ENCODE assay signal across 22 cellular contexts in the genomic region with DNA sequence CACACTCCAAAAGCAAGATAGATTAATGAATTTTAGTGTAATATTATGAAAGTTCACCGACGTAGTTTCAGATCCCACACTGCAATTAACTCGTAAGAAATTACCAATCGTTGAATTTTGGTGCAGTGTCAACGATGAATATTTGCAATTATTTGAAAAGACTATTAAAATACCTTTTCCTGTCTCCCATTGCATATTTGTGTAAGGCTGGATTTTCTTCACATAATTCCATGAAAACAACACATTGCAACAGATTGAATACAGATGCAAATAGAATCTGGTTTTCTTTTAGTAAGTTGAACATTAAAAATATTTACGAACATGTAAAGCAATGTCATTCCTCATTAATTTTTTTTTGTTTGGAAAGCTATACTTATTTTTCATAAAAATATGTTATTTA. TPM values are rescaled to one million over a fixed set of nuclear protein-coding genes. Genes with fewer than 3 reads are reported as not detected.
DNase-seq lines count a peak whose midpoint lies in the region; ATAC-seq, FAIRE-seq and TF ChIP-seq lines count a peak whose summit lies in the region.
"Had no signal": no experiment of that assay in that cellular context is flagged by ENCODE, and none has a peak within 500 bp of the region (broad histone marks: within the 10 kb centered on the region; RNA-seq: fewer than 3 reads in every experiment).

No MANE protein-coding gene starts in this region.

- ATAC-seq in pancreas (no peak), upper lobe of left lung (ENCODE audit: low FRiP score in 2 of 2) (no peak)
- ATAC-seq: CD8-positive, alpha-beta T cell; HCT116; SK-N-SH treated with all-trans-retinoic acid at 6 μM for 48 hours had no signal

- no peak for DNase-seq in adipocyte (ENCODE audit: low read depth)
- DNase-seq in fibroblast of villous mesenchyme (ENCODE audit: low read depth) = no peak
- DNase-seq in pancreas = no peak
- DNase-seq in germinal center (ENCODE audit: low spot score) = no peak
- DNase-seq in upper lobe of left lung = no peak
- no peak for DNase-seq in activated CD4-positive, alpha-beta T cell treated with anti-CD3 and anti-CD28 coated beads, Interleukin-2, amount 50 U/mL, for 4 hours
- no peak for DNase-seq in SIG-M5 treated with dmso at 0.1 percent for 504 hours (lab: John Stamatoyannopoulos, UW; ENCODE audit: unreplicated experiment)
- DNase-seq: AML-193; C1 segment of cervical spinal cord; CD8-positive, alpha-beta T cell; NCI-H1417 treated with DMSO at 0.1 percent for 48 hours; NCI-H187 treated with DMSO at 0.1 percent for 48 hours; NCI-H2107; NCI-H748 treated with DMSO at 0.1 percent for 48 hours; PC-9; RPMI8226; SHP77 had no signal

- TF ChIP-seq EP300 in upper lobe of left lung (IDR thresholded peaks at IDR 0.05) = no peak

- FAIRE-seq in pancreas (lab: Jason Lieb, UNC) = peak; percentile 34
- FAIRE-seq: G401.6, GM12892, H1 had no signal

- WGBS in pancreas, 2 donors = 88 to 90% methylated on average over 6 of the region's 6 CpGs
- WGBS in upper lobe of left lung, 2 donors = 87 to 88% methylated on average over 6 of the region's 6 CpGs

- H3K36me3 ChIP-seq in adipocyte (ENCODE audit: control insufficient read depth, insufficient read depth, low read length, severe bottlenecking) = peaks cover 35% of the 10 kb centered on the region
- H3K36me3 ChIP-seq in pancreas = peaks cover 0 to 7% (median 0%) of the 10 kb centered on the region in 3 donors
- peaks cover 0 to 25% (median 19%) of the 10 kb centered on the region in 4 donors for H3K36me3 ChIP-seq in upper lobe of left lung

- peak overlapping the region; percentile 60 for H3K9ac ChIP-seq in adipocyte (ENCODE audit: low read length)

- TF ChIP-seq CTCF in fibroblast of villous mesenchyme (IDR thresholded peaks at IDR 0.05; ENCODE audit: insufficient read depth, low read depth, low read length) (no peak), pancreas (IDR thresholded peaks at IDR 0.05) (no peak), upper lobe of left lung (IDR thresholded peaks at IDR 0.05) (no peak)

- intact Hi-C loops in pancreas (cut with DNase I) = no loop called here

- H3K27ac ChIP-seq in pancreas (no peak overlapping the region), upper lobe of left lung (no peak overlapping the region)
- H3K27ac ChIP-seq: PC-9 had no signal

- no peaks in the 10 kb centered on the region for H3K9me3 ChIP-seq in adipocyte (ENCODE audit: control insufficient read depth, low read length)
- H3K9me3 ChIP-seq in pancreas = no peaks in the 10 kb centered on the region
- H3K9me3 ChIP-seq in upper lobe of left lung = no peaks in the 10 kb centered on the region

- peaks cover 33% of the 10 kb centered on the region for H3K4me1 ChIP-seq in adipocyte (ENCODE audit: control insufficient read depth, insufficient read depth, low read length)
- no peaks in the 10 kb centered on the region for H3K4me1 ChIP-seq in pancreas
- peaks cover 0 to 8% (median 2%) of the 10 kb centered on the region in 4 donors for H3K4me1 ChIP-seq in upper lobe of left lung

- peak overlapping the region; percentile 21 for H3K4me3 ChIP-seq in adipocyte (ENCODE audit: low read length)
- H3K4me3 ChIP-seq in fibroblast of villous mesenchyme (ENCODE audit: low read depth, low read length) = peak overlapping the region; percentile 7
- H3K4me3 ChIP-seq in pancreas = no peak overlapping the region
- no peak overlapping the region for H3K4me3 ChIP-seq in upper lobe of left lung
- H3K4me3 ChIP-seq: PC-9 had no signal

- TF ChIP-seq POLR2A in upper lobe of left lung (IDR thresholded peaks at IDR 0.05) = no peak

- H3K27me3 ChIP-seq in adipocyte (replicated peaks; ENCODE audit: control insufficient read depth, insufficient read depth, low read length) (no peaks in the 10 kb centered on the region), pancreas (no peaks in the 10 kb centered on the region), upper lobe of left lung (no peaks in the 10 kb centered on the region)

RNA-seq across cellular contexts. Expression of gene DNMBP, which starts 50.9 kb away (rescaled TPM):
- total RNA-seq in fibroblast of villous mesenchyme = 27.6 and 31.2 TPM in 2 replicates
- total RNA-seq in pancreas = 10 to 100 TPM in 5 of 6 donors, 1 to 10 TPM in 1; 9.1 to 17.9 (median 12.5) TPM
- polyA plus RNA-seq in pancreas = 1 to 10 TPM; 8.9 to 10.0 TPM
- total RNA-seq in upper lobe of left lung = 10 to 100 TPM; 10.1 to 18.9 (median 12.6) TPM

Comparison
In these comparisons a context has a peak if more than half of its experiments do, and no peak if none do; other contexts are left out.
1. H3K4me3 ChIP-seq: peak in adipocyte (single experiment) and fibroblast of villous mesenchyme (single experiment); none in pancreas (0 of 4) and upper lobe of left lung (0 of 4).